Comparison of ENCODE assay signal across 21 cellular contexts in the genomic region with DNA sequence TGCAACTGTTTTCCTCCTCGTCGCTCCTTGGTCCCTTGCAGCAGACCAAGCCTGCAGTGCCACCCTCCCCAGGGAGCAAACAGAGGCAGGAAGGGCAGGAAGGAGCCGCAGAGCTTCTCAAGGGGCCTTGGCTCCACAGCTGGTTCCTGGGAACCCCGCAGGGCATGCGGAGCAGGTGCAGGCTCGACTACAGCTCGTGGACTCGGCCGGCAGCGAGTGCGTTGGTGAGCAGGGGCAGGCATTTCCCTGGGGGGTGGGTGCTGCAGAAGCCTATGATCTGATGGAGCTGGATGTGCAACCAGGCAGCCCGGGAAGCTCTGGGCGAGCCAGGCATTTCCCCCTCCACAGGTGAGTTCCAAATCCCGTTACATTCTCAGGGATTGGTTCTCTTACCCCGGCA. TPM values are rescaled to one million over a fixed set of nuclear protein-coding genes. Genes with fewer than 3 reads are reported as not detected.
DNase-seq lines count a peak whose midpoint lies in the region; ATAC-seq, FAIRE-seq and TF ChIP-seq lines count a peak whose summit lies in the region.
"Had no signal": no experiment of that assay in that cellular context is flagged by ENCODE, and none has a peak within 500 bp of the region (broad histone marks: within the 10 kb centered on the region; RNA-seq: fewer than 3 reads in every experiment).

No MANE protein-coding gene starts in this region.

- ATAC-seq in HepG2 (peak; percentile 15; the same call in 1 of the 3 replicates), upper lobe of right lung (no peak)
- ATAC-seq: SK-N-SH treated with all-trans-retinoic acid at 6 μM for 48 hours had no signal

- no peak for FAIRE-seq in HepG2 (lab: Jason Lieb, UNC)

- no peak overlapping the region for H3K4me2 ChIP-seq in HepG2 (ENCODE audit: low read depth, low read length)

- DNase-seq in cardiac septum (ENCODE audit: low spot score) (peak; percentile 59), right atrium auricular region (ENCODE audit: low spot score) (no peak), HepG2 (ENCODE audit: low spot score) (no peak), upper lobe of right lung (peak; percentile 59), AG08395 (ENCODE audit: low spot score) (no peak), NCI-H2227 (lab: John Stamatoyannopoulos, UW; ENCODE audit: unreplicated experiment) (no peak)
- DNase-seq: DND-41; H7; MM.1S; NCI-H1092 treated with DMSO at 0.1 percent for 48 hours; NCI-H146; NCI-H2029 treated with DMSO at 0.1 percent for 48 hours; NCI-H510A; NCI-H748 treated with DMSO at 0.1 percent for 48 hours; NK-92 treated with Interleukin-12 subunit alpha and Interleukin-12 subunit beta, amount 100 ng/mL, for 24 hours; SIG-M5 had no signal

- 35% methylated on average over 15 of the region's 15 CpGs for whole genome bisulfite sequencing in HepG2 (ENCODE audit: low lambda C conversion rate)

- no peaks in the 10 kb centered on the region; the same call in 1 of the 2 replicates for H4K20me1 ChIP-seq in HepG2 (ENCODE audit: insufficient read depth, low read length)

- H3K4me3 ChIP-seq in right atrium auricular region (no peak overlapping the region), HEK293 (ENCODE audit: low read depth, low read length) (no peak overlapping the region), HepG2 (replicated peaks in 1 of 3; ENCODE audit: insufficient read depth in 1 of 3, low read depth in 2 of 3, low read length in 3 of 3) (no peak overlapping the region), upper lobe of right lung (no peak overlapping the region)

- H2AFZ ChIP-seq in HepG2 (ENCODE audit: low read length) = no peak overlapping the region

- TF ChIP-seq RAD21 in HepG2 (CRISPR knock-in tag; IDR thresholded peaks at IDR 0.05) = no peak

- POLR2A ChIA-PET in HEK293 (lab: Yijun Ruan, JAX) = no interaction called here
- POLR2A ChIA-PET in HepG2 (lab: Yijun Ruan, JAX) = no interaction called here

- TF ChIP-seq CTCF in right atrium auricular region (IDR thresholded peaks at IDR 0.05) (no peak), HEK293 (tag by site-specific recombination; IDR thresholded peaks at IDR 0.05) (peak; percentile 67), HepG2 (CRISPR knock-in tag; IDR thresholded peaks at IDR 0.05) (no peak), upper lobe of right lung (IDR thresholded peaks at IDR 0.05) (no peak)

- TF ChIP-seq EP300 in HepG2 (IDR thresholded peaks at IDR 0.05; ENCODE audit: low read depth in 2 of 2, low read length in 2 of 2) = no peak
- no peak for TF ChIP-seq EP300 in HepG2 (CRISPR knock-in tag; IDR thresholded peaks at IDR 0.05; ENCODE audit: borderline replicate concordance)

- no peaks in the 10 kb centered on the region for H3K79me2 ChIP-seq in HepG2 (ENCODE audit: insufficient read depth, low read length)

- H3K27me3 ChIP-seq in right atrium auricular region (no peaks in the 10 kb centered on the region), HepG2 (ENCODE audit: control insufficient read depth in 1 of 2, insufficient read depth in 2 of 2, low read length in 2 of 2) (peaks cover 14 to 79% of the 10 kb centered on the region in 2 experiments), upper lobe of right lung (no peaks in the 10 kb centered on the region)

- H3K27ac ChIP-seq in right atrium auricular region (no peak overlapping the region), HEK293 (ENCODE audit: extremely low read depth, low read depth, low read length) (no peak overlapping the region), HepG2 (ENCODE audit: extremely low read length, insufficient read depth, low read length) (no peak overlapping the region), upper lobe of right lung (no peak overlapping the region)

- no peak for TF ChIP-seq POLR2A in HepG2 (IDR thresholded peaks at IDR 0.05; ENCODE audit: insufficient read depth in 1 of 2, low read depth in 2 of 2, low read length in 2 of 2)

- H3K9me3 ChIP-seq in right atrium auricular region (peaks cover 10 to 21% of the 10 kb centered on the region in 2 donors), HEK293 (ENCODE audit: control insufficient read depth, insufficient read depth, low read depth, low read length) (no peaks in the 10 kb centered on the region), HepG2 (ENCODE audit: low read length) (no peaks in the 10 kb centered on the region), upper lobe of right lung (peaks cover 14% of the 10 kb centered on the region)

- CTCF ChIA-PET in HEK293 (lab: Yijun Ruan, JAX) (interaction anchor here (0.6 kb wide), 1 partner anchor 125 kb away, joined by 3 read pairs; no protein-coding TSS in a partner anchor), HepG2 (lab: Yijun Ruan, JAX; ENCODE audit: low intra/inter-chr PET ratio, low total read pairs) (no interaction called here)

- in situ Hi-C loops in HepG2 (cut with HindIII; ENCODE audit: extremely low pct_ligation_motif_present, low pct_unique_long_range_greater_than_20kb) = no loop called here

- H3K36me3 ChIP-seq in right atrium auricular region = no peaks in the 10 kb centered on the region
- H3K36me3 ChIP-seq in HEK293 (ENCODE audit: control insufficient read depth in 2 of 2, insufficient read depth in 1 of 2, low read length in 2 of 2) = peaks cover 0 to 3% of the 10 kb centered on the region in 2 experiments; a peak in 1 of 3 replicates
- no peaks in the 10 kb centered on the region for H3K36me3 ChIP-seq in HepG2 (replicated peaks in 1 of 2; ENCODE audit: control insufficient read depth in 1 of 2, insufficient read depth in 2 of 2, low read length in 2 of 2)
- H3K36me3 ChIP-seq in upper lobe of right lung = no peaks in the 10 kb centered on the region

- H3K9ac ChIP-seq in HepG2 (ENCODE audit: insufficient read depth, low read depth, low read length) = no peak overlapping the region

- H3K4me1 ChIP-seq in right atrium auricular region (peaks cover 0 to 14% of the 10 kb centered on the region in 2 donors), HEK293 (ENCODE audit: control insufficient read depth, insufficient read depth, low read length) (no peaks in the 10 kb centered on the region), HepG2 (ENCODE audit: insufficient read depth, low read length) (peaks cover 19% of the 10 kb centered on the region), upper lobe of right lung (peaks cover 6% of the 10 kb centered on the region)

- no TSS peak for BruUV-seq in HepG2 (replicated peaks; lab: Mats Ljungman, UMichigan)

- intact Hi-C loops in cardiac septum (cut with DNase I) = no loop called here
- intact Hi-C loops in HepG2 (cut with micrococcal nuclease; ENCODE audit: unreplicated experiment) = no loop called here
- intact Hi-C loops in upper lobe of right lung (cut with DNase I) = no loop called here

TF ChIP-seq in HepG2, 621 proteins besides CTCF, POLR2A, EP300 and RAD21 (continues in another document):
- no peak for TF ChIP-seq IRF2 (CRISPR knock-in tag; IDR thresholded peaks at IDR 0.05)

RNA-seq across cellular contexts. Expression of a gene that starts 37.1 kb away (rescaled TPM):
- total RNA-seq in cardiac septum (not detected), right atrium auricular region (under 1 TPM in 1 of 2 donors, not detected in 1; 0.08 TPM), HepG2 (2016; rRNA removed; fragmentation: Illumina TruSeq; extraction: Trizol) (not detected in 2 replicates), upper lobe of right lung (0.09 TPM)
- not detected in 2 replicates for total RNA-seq in HepG2 (2016; cell fraction: cytosol; rRNA removed; fragmentation: Illumina TruSeq; extraction: Trizol; ENCODE audit: low read depth)
- total RNA-seq in HepG2 (2016; cell fraction: insoluble cytoplasmic fraction; rRNA removed; fragmentation: Illumina TruSeq; extraction: Trizol) = not detected in 2 replicates
- total RNA-seq in HepG2 (2016; cell fraction: membrane; rRNA removed; fragmentation: Illumina TruSeq; extraction: Trizol) = not detected in 2 replicates
- not detected in 2 replicates for total RNA-seq in HepG2 (2016; cell fraction: nucleus; rRNA removed; fragmentation: Illumina TruSeq; extraction: Trizol)
- 0.01 and 0.09 TPM in 2 replicates for polyA plus RNA-seq in HepG2 (2011; rRNA removed)
- 0.01 and 0.03 TPM in 2 replicates for polyA plus RNA-seq in HepG2 (2011; cell fraction: cytosol; rRNA removed)
- polyA plus RNA-seq in HepG2 (2011; cell fraction: nucleus; rRNA removed) = 0.14 and 0.32 TPM in 2 replicates
- 0.05 TPM in 2 replicates for polyA plus RNA-seq in HepG2 (2012)
- polyA plus RNA-seq in HepG2 (2016; cell fraction: cytosol; fragmentation: Illumina TruSeq; extraction: Trizol; ENCODE audit: low read depth) = not detected in 2 replicates
- polyA plus RNA-seq in HepG2 (2016; cell fraction: insoluble cytoplasmic fraction; fragmentation: Illumina TruSeq; extraction: Trizol; ENCODE audit: low read depth) = not detected in 2 replicates
- polyA plus RNA-seq in HepG2 (2016; cell fraction: membrane; fragmentation: Illumina TruSeq; extraction: Trizol; ENCODE audit: low read depth) = not detected in 2 replicates
- polyA plus RNA-seq in HepG2 (2016; cell fraction: nucleus; fragmentation: Illumina TruSeq; extraction: Trizol; ENCODE audit: insufficient read depth, low read depth) = not detected in 2 replicates
- polyA minus RNA-seq in HepG2 (2011; rRNA and poly(A)+ RNA removed; ENCODE audit: low replicate concordance) = 0.04 TPM in 1 of 2 replicates, not detected in the other
- not detected in 2 replicates for polyA minus RNA-seq in HepG2 (2011; cell fraction: cytosol; rRNA and poly(A)+ RNA removed)
- 0.13 TPM in 1 of 2 replicates, not detected in the other for polyA minus RNA-seq in HepG2 (2011; cell fraction: nucleus; rRNA and poly(A)+ RNA removed)
- total RNA-seq: G401, H7, LHCN-M2, OCI-LY7 had no signal

RNA-seq across cellular contexts. Expression of a gene that starts 44.5 kb away (rescaled TPM):
- 0.24 TPM for total RNA-seq in cardiac septum
- total RNA-seq in right atrium auricular region = not detected
- total RNA-seq in HepG2 (2016; rRNA removed; fragmentation: Illumina TruSeq; extraction: Trizol) = not detected in 2 replicates
- total RNA-seq in HepG2 (2016; cell fraction: cytosol; rRNA removed; fragmentation: Illumina TruSeq; extraction: Trizol; ENCODE audit: low read depth) = not detected in 2 replicates
- total RNA-seq in HepG2 (2016; cell fraction: insoluble cytoplasmic fraction; rRNA removed; fragmentation: Illumina TruSeq; extraction: Trizol) = not detected in 2 replicates
- not detected in 2 replicates for total RNA-seq in HepG2 (2016; cell fraction: membrane; rRNA removed; fragmentation: Illumina TruSeq; extraction: Trizol)
- total RNA-seq in HepG2 (2016; cell fraction: nucleus; rRNA removed; fragmentation: Illumina TruSeq; extraction: Trizol) = not detected in 2 replicates
- not detected in 2 replicates for polyA plus RNA-seq in HepG2 (2011; rRNA removed)
- polyA plus RNA-seq in HepG2 (2011; cell fraction: cytosol; rRNA removed) = not detected in 2 replicates
- not detected in 2 replicates for polyA plus RNA-seq in HepG2 (2011; cell fraction: nucleus; rRNA removed)
- not detected in 2 replicates for polyA plus RNA-seq in HepG2 (2012)
- polyA plus RNA-seq in HepG2 (2016; cell fraction: cytosol; fragmentation: Illumina TruSeq; extraction: Trizol; ENCODE audit: low read depth) = not detected in 2 replicates
- not detected in 2 replicates for polyA plus RNA-seq in HepG2 (2016; cell fraction: insoluble cytoplasmic fraction; fragmentation: Illumina TruSeq; extraction: Trizol; ENCODE audit: low read depth)
- polyA plus RNA-seq in HepG2 (2016; cell fraction: membrane; fragmentation: Illumina TruSeq; extraction: Trizol; ENCODE audit: low read depth) = not detected in 2 replicates
- not detected in 2 replicates for polyA plus RNA-seq in HepG2 (2016; cell fraction: nucleus; fragmentation: Illumina TruSeq; extraction: Trizol; ENCODE audit: insufficient read depth, low read depth)
- polyA minus RNA-seq in HepG2 (2011; rRNA and poly(A)+ RNA removed; ENCODE audit: low replicate concordance) = not detected in 2 replicates
- not detected in 2 replicates for polyA minus RNA-seq in HepG2 (2011; cell fraction: cytosol; rRNA and poly(A)+ RNA removed)
- polyA minus RNA-seq in HepG2 (2011; cell fraction: nucleus; rRNA and poly(A)+ RNA removed) = not detected in 2 replicates
- total RNA-seq in upper lobe of right lung = 0.96 TPM
- total RNA-seq: G401, LHCN-M2, OCI-LY7 had no signal

Comparison
In these comparisons a context has a peak if more than half of its experiments do, and no peak if none do; other contexts are left out.
1. DNase-seq: peak in cardiac septum (single experiment) and upper lobe of right lung (single experiment); none in right atrium auricular region (single experiment), HepG2 (single experiment), AG08395 (single experiment) and NCI-H2227 (single experiment).